In the genomic region with DNA sequence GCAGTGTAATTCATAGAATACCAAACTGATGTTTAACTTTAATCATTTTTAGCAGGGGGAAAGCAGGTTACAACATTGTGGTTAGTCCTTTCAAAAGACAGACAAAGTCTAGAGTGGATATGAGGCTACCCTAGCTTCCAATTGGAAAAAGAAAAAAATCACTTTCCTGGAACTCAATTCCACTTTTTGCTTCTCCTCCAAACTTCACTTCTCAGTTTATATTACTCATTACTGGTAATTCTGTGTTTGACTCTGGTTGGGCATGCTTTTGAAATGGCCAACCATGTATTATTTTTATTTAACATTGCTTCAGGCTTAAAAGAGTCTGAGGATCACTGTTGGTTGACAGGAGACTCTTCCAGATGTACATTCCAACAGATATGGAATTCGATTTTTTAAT, we compare ENCODE assay signal across 16 cellular contexts.
DNase-seq lines count a peak whose midpoint lies in the region; ATAC-seq, FAIRE-seq and TF ChIP-seq lines count a peak whose summit lies in the region.
"Had no signal": no experiment of that assay in that cellular context is flagged by ENCODE, and none has a peak within 500 bp of the region (broad histone marks: within the 10 kb centered on the region; RNA-seq: fewer than 3 reads in every experiment).

No MANE protein-coding gene starts in this region.

- no peak overlapping the region for H2BK15ac ChIP-seq in IMR-90 (ENCODE audit: low read depth, low read length)

- no peak for FAIRE-seq in D721Med (lab: Jason Lieb, UNC)

- no peak for TF ChIP-seq CTCF in IMR-90 (conservative IDR thresholded peaks at IDR 0.05; ENCODE audit: low read depth, low read length)
- no peak for TF ChIP-seq CTCF in osteoblast (IDR thresholded peaks at IDR 0.05; ENCODE audit: extremely low read depth, low read depth, low read length)
- TF ChIP-seq CTCF in D721Med (IDR thresholded peaks at IDR 0.05; ENCODE audit: insufficient read depth, missing control alignments): no peak

- H3K79me2 ChIP-seq in osteoblast (ENCODE audit: insufficient read depth, low read length): no peaks in the 10 kb centered on the region
- H3K79me2 ChIP-seq: parathyroid adenoma had no signal

- H4K91ac ChIP-seq in IMR-90 (ENCODE audit: insufficient read depth, low read depth, low read length): no peak overlapping the region

- CTCF ChIA-PET in IMR-90 (lab: Yijun Ruan, JAX): interaction anchor here (0.6 to 1.5 kb wide), 2 partner anchors 11 to 1104 kb away, joined by 3 to 4 read pairs; no protein-coding TSS in a partner anchor

- H3K79me1 ChIP-seq in IMR-90 (ENCODE audit: low read depth in 1 of 2, low read length in 2 of 2): no peaks in the 10 kb centered on the region

- no CpG with 5 or more reads among the region's 1 CpG for WGBS in IMR-90 (ENCODE audit: extremely low coverage in 2 of 2, insufficient read length in 1 of 2), 2 experiments

- no TSS peak for BruUV-seq in IMR-90 (replicated peaks; lab: Mats Ljungman, UMichigan)

- H3K36me3 ChIP-seq in IMR-90 (ENCODE audit: control insufficient read depth, insufficient read depth, low read length): no peaks in the 10 kb centered on the region
- no peaks in the 10 kb centered on the region for H3K36me3 ChIP-seq in osteoblast (ENCODE audit: insufficient read depth, low read length)
- H3K36me3 ChIP-seq: thyroid gland had no signal

- TF ChIP-seq RAD21 in IMR-90 (IDR thresholded peaks at IDR 0.05; ENCODE audit: low read length): no peak

- POLR2A ChIA-PET in IMR-90 (lab: Charles Lee; ENCODE audit: unreplicated experiment): interaction anchor here (0.6 kb wide), 1 partner anchor 113 kb away, joined by 4 read pairs; no protein-coding TSS in a partner anchor

- H3K4me2 ChIP-seq in IMR-90 (ENCODE audit: low read depth, low read length) (no peak overlapping the region; the same call in 1 of the 2 replicates), osteoblast (ENCODE audit: insufficient read depth, low read length) (peak overlapping the region; percentile 16)

- DNase-seq in AG08396 (ENCODE audit: low spot score) (peak; percentile 61), IMR-90 (peak; percentile 89), dedifferentiated amniotic fluid mesenchymal stem cell (ENCODE audit: extremely low spot score) (peak; percentile 73), osteoblast (ENCODE audit: insufficient read length, low spot score, missing footprints) (peak; percentile 81), NCI-H1092 (lab: John Stamatoyannopoulos, UW) (no peak), C1 segment of cervical spinal cord (lab: John Stamatoyannopoulos, UW) (no peak), D721Med (ENCODE audit: insufficient read length, low spot score) (no peak), SKM-1 treated with dmso at 0.1 percent for 144 hours (lab: John Stamatoyannopoulos, UW; ENCODE audit: unreplicated experiment) (no peak)
- DNase-seq: activated CD8-positive, alpha-beta memory T cell treated with anti-CD3 and anti-CD28 coated beads, Interleukin-2, amount 50 U/mL, for 48 hours; body of pancreas; CD4-positive, alpha-beta T cell; NCI-H187; thyroid gland had no signal

- H4K8ac ChIP-seq in IMR-90 (ENCODE audit: low read depth in 2 of 2, low read length in 2 of 2): no peak overlapping the region

- no peak overlapping the region for H3K9ac ChIP-seq in IMR-90 (ENCODE audit: low read depth, low read length)
- H3K9ac ChIP-seq: parathyroid adenoma had no signal

- H3K4me1 ChIP-seq in IMR-90 (ENCODE audit: control insufficient read depth, insufficient read depth, low read length) (peaks cover 7% of the 10 kb centered on the region), osteoblast (ENCODE audit: insufficient read depth, low read length) (peaks cover 18% of the 10 kb centered on the region)
- H3K4me1 ChIP-seq: body of pancreas, parathyroid adenoma, thyroid gland had no signal

- H3K9me1 ChIP-seq in IMR-90 (ENCODE audit: insufficient read depth, low read length): peaks cover 2% of the 10 kb centered on the region; the same call in 1 of the 2 replicates

- ATAC-seq in IMR-90 (ENCODE audit: low read depth): peak; percentile 77
- ATAC-seq: body of pancreas, esophagus mucosa, left lobe of liver had no signal

- H3K23ac ChIP-seq in IMR-90 (ENCODE audit: low read depth, low read length): no peak overlapping the region

- dilution Hi-C loops in IMR-90 (cut with HindIII; ENCODE audit: low sequenced_read_pairs, unreplicated experiment): no loop called here

- no peak overlapping the region; the same call in 1 of the 2 replicates for H3K4ac ChIP-seq in IMR-90 (ENCODE audit: low read depth, low read length)

- H3K4me3 ChIP-seq in IMR-90 (ENCODE audit: insufficient read depth, low read depth, low read length) (no peak overlapping the region), osteoblast (ENCODE audit: insufficient read depth, low read length) (no peak overlapping the region)
- H3K4me3 ChIP-seq: body of pancreas, thyroid gland had no signal

- H3K9me3 ChIP-seq in IMR-90 (ENCODE audit: control insufficient read depth, insufficient read depth, low read length): peaks cover under 1% of the 10 kb centered on the region; the same call in 1 of the 2 replicates
- no peaks in the 10 kb centered on the region for H3K9me3 ChIP-seq in osteoblast (ENCODE audit: low read depth, low read length)
- H3K9me3 ChIP-seq: body of pancreas, thyroid gland had no signal

- no peak for TF ChIP-seq POLR2A in IMR-90 (IDR thresholded peaks at IDR 0.05; ENCODE audit: low read depth, low read length)

- in situ Hi-C loops in IMR-90 (cut with MboI; ENCODE audit: low sequenced_read_pairs): no loop called here

- no peak overlapping the region for H4K5ac ChIP-seq in IMR-90 (ENCODE audit: low read depth, low read length)

- H4K20me1 ChIP-seq in IMR-90 (ENCODE audit: insufficient read depth, low read length) (no peaks in the 10 kb centered on the region), osteoblast (ENCODE audit: insufficient read depth, low read length) (no peaks in the 10 kb centered on the region)

- H2BK20ac ChIP-seq in IMR-90 (ENCODE audit: low read depth, low read length): no peak overlapping the region

- H3K27me3 ChIP-seq in IMR-90 (ENCODE audit: control insufficient read depth, insufficient read depth, low read length) (no peaks in the 10 kb centered on the region), osteoblast (ENCODE audit: insufficient read depth, low read length) (no peaks in the 10 kb centered on the region)
- H3K27me3 ChIP-seq: body of pancreas, thyroid gland had no signal

- H2BK120ac ChIP-seq in IMR-90 (ENCODE audit: low read depth, low read length): no peak overlapping the region

- H3K27ac ChIP-seq in IMR-90 (ENCODE audit: insufficient read depth, low read length) (peak overlapping the region; percentile 20; the same call in 1 of the 2 replicates), osteoblast (ENCODE audit: low read depth, low read length) (peak overlapping the region; percentile 58)
- H3K27ac ChIP-seq: parathyroid adenoma, thyroid gland had no signal

- H2AK9ac ChIP-seq in IMR-90 (replicated peaks; ENCODE audit: low read depth, low read length, poor library complexity): no peak overlapping the region

- no peak overlapping the region for H2AK5ac ChIP-seq in IMR-90 (ENCODE audit: low read depth, low read length)

- no peak overlapping the region for H3K56ac ChIP-seq in IMR-90 (ENCODE audit: extremely low read depth, insufficient read depth, low read length)

- H2AFZ ChIP-seq in IMR-90 (replicated peaks; ENCODE audit: low read length, poor library complexity): no peak overlapping the region
- H2AFZ ChIP-seq in osteoblast (ENCODE audit: low read length): peak overlapping the region; percentile 33
- H2AFZ ChIP-seq: parathyroid adenoma had no signal

- peak overlapping the region; percentile 82 for H2BK5ac ChIP-seq in IMR-90 (ENCODE audit: low read depth, low read length, poor library complexity, severe bottlenecking)

- intact Hi-C loops in IMR-90 (cut with micrococcal nuclease): loop anchor here (2.0 to 5.0 kb wide), 3 partner anchors 35 to 205 kb away; a partner anchor contains a TSS

- no peak overlapping the region for H3K14ac ChIP-seq in IMR-90 (replicated peaks; ENCODE audit: low read depth, low read length)

- no peak overlapping the region for H3K18ac ChIP-seq in IMR-90 (ENCODE audit: low read depth, low read length)

TF ChIP-seq in IMR-90, 13 proteins besides CTCF, POLR2A, EP300 and RAD21:
- TF ChIP-seq FOS (IDR thresholded peaks at IDR 0.05; ENCODE audit: low read depth, low read length): peak; percentile 24; the same call in 1 of the 2 replicates
- no peak for TF ChIP-seq NFE2L2 (IDR thresholded peaks at IDR 0.05; ENCODE audit: low read depth, low read length)
- peak; percentile 53; the same call in 1 of the 2 replicates for TF ChIP-seq CEBPB (IDR thresholded peaks at IDR 0.05; ENCODE audit: low read depth, low read length)
- TF ChIP-seq SMC3 (IDR thresholded peaks at IDR 0.05; ENCODE audit: low read depth, low read length): no peak
- TF ChIP-seq MAZ (IDR thresholded peaks at IDR 0.05; ENCODE audit: borderline replicate concordance, low read depth, low read length): no peak

Comparison
In these comparisons a context has a peak if more than half of its experiments do, and no peak if none do; other contexts are left out.
1. DNase-seq: peak in AG08396 (single experiment), IMR-90 (single experiment), dedifferentiated amniotic fluid mesenchymal stem cell (single experiment) and osteoblast (single experiment); none in NCI-H1092 (single experiment), C1 segment of cervical spinal cord (0 of 14), D721Med (single experiment) and SKM-1 treated with dmso at 0.1 percent for 144 hours (single experiment).